Comparison of ENCODE assay signal across 1 cellular context in genomic region chr21:34594566-34595234, GRCh38.
A peak's percentile ranks its signal among the peaks of the same experiment; 100 is the strongest.
TF ChIP-seq lines count a peak whose summit lies in the region.

No MANE protein-coding gene starts in this region.

TF ChIP-seq in HepG2, 621 proteins besides CTCF, POLR2A, EP300 and RAD21:
- TF ChIP-seq ZNF790 (CRISPR knock-in tag; IDR thresholded peaks at IDR 0.05; ENCODE audit: borderline replicate concordance) (no peak), ZNF629 (CRISPR knock-in tag; conservative IDR thresholded peaks at IDR 0.05) (peak; percentile 76)
